ENCODE assay signal across 8 cellular contexts in the genomic region with DNA sequence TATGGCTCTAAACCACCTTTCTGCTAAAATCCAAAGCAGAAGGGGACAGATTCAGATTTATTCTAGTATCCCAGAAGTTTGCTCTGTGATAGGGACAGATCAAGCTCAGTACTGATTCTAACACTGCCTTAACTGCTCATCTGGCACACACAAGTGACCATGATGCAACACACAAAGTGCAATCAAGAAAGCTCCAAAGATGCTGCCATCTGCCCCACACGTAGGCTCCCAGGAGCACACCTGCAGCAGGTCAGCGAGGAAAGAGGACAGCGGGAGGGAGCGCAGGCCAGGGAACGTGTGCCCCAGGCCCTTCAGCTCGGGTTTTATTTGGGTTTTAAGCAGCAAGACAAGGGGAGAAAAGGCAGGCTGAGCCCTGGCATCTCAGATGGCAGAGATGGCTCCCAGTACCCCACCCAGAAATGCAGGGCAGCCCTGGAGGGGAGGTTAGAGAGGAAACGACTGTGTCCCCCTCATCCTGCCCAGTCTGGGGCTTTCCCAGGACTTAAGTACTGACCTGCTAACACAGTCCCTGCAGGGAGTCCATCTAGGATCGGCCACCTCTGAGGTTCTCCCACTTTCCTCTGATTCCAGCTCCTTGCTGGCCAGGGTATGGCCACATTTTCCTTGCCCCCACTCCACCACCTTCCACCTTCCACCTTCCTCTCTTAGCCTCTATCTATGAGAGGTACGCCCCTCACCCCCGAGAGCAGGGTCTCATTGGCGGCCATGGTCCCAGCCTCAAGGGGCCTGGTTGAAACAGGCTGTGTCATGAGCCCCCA. TPM values are rescaled to one million over a fixed set of nuclear protein-coding genes. Genes with fewer than 3 reads are reported as not detected.
A peak's percentile ranks its signal among the peaks of the same experiment; 100 is the strongest.
DNase-seq lines count a peak whose midpoint lies in the region; ATAC-seq and TF ChIP-seq lines count a peak whose summit lies in the region.

No MANE protein-coding gene starts in this region.

- H3K27me3 Mint-ChIP-seq in MCF 10A (ENCODE audit: insufficient read depth, unreplicated experiment) = no peaks in the 10 kb centered on the region
- H3K27me3 Mint-ChIP-seq in mesothelial cell of epicardium (ENCODE audit: low read depth) = no peaks in the 10 kb centered on the region

- peak overlapping the region; percentile 93 for H3K27ac Mint-ChIP-seq in MCF 10A (ENCODE audit: low read depth, unreplicated experiment)
- H3K27ac Mint-ChIP-seq in mesothelial cell of epicardium = peak overlapping the region; percentile 92

- DNase-seq in AG04450 (ENCODE audit: low read depth, low spot score) (no peak), MCF 10A (ENCODE audit: unreplicated experiment) (peak; percentile 55), mesothelial cell of epicardium (ENCODE audit: low spot score in 2 of 2, unreplicated experiment in 2 of 2) (no peak), NK-92 (lab: John Stamatoyannopoulos, UW; ENCODE audit: unreplicated experiment) (no peak), NCI-H2107 (lab: John Stamatoyannopoulos, UW) (no peak)

- peak; percentile 1 for ATAC-seq in HG02885 (IDR thresholded peaks at IDR 0.05; ENCODE audit: poor library complexity, unreplicated experiment)
- no peak for ATAC-seq in GM18870 (IDR thresholded peaks at IDR 0.05; ENCODE audit: unreplicated experiment)
- no peak for ATAC-seq in GM18505 (IDR thresholded peaks at IDR 0.05; ENCODE audit: unreplicated experiment)

- H3K4me1 Mint-ChIP-seq in MCF 10A (ENCODE audit: insufficient read depth, unreplicated experiment) (peaks cover 55% of the 10 kb centered on the region), mesothelial cell of epicardium (peaks cover 36% of the 10 kb centered on the region)

- H3K36me3 Mint-ChIP-seq in MCF 10A (ENCODE audit: insufficient read depth, unreplicated experiment) (peaks cover 37% of the 10 kb centered on the region), mesothelial cell of epicardium (peaks cover 6% of the 10 kb centered on the region)

- H3K9me3 ChIP-seq in AG04450 (ENCODE audit: control insufficient read depth, insufficient read depth, low read length) = no peaks in the 10 kb centered on the region; the same call in 1 of the 2 replicates

- no peak for TF ChIP-seq POLR2A in GM18505 (IDR thresholded peaks at IDR 0.05; ENCODE audit: borderline replicate concordance, extremely low read depth, insufficient read depth, insufficient read length)

- POLR2A ChIA-PET in AG04450 (lab: Yijun Ruan, JAX) (no interaction called here), MCF 10A (lab: Yijun Ruan, JAX) (interaction anchor here (0.6 to 5.3 kb wide), 28 partner anchors 10 to 1222 kb away, joined by 3 to 117 read pairs (median 6); a partner anchor contains a TSS)

- BruUV-seq in MCF 10A (replicated peaks; lab: Mats Ljungman, UMichigan) = no TSS peak

- TF ChIP-seq CTCF in AG04450 (IDR thresholded peaks at IDR 0.05; ENCODE audit: low read depth, low read length) (no peak), MCF 10A (IDR thresholded peaks at IDR 0.05; ENCODE audit: unreplicated experiment) (no peak), mesothelial cell of epicardium (IDR thresholded peaks at IDR 0.05; ENCODE audit: unreplicated experiment) (no peak)

- H3K27me3 ChIP-seq in AG04450 (ENCODE audit: control insufficient read depth, insufficient read depth, low read length) = no peaks in the 10 kb centered on the region

- intact Hi-C loops in MCF 10A (cut with micrococcal nuclease) = loop anchor here (5.0 kb wide), 1 partner anchor 193 kb away; no protein-coding TSS in a partner anchor

- CTCF ChIA-PET in AG04450 (lab: Charles Lee) = interaction anchor here (0.6 to 1.7 kb wide), 3 partner anchors 9 to 168 kb away, joined by 3 to 11 read pairs (median 3); no protein-coding TSS in a partner anchor
- CTCF ChIA-PET in MCF 10A (lab: Yijun Ruan, JAX) = interaction anchor here (0.6 to 3.2 kb wide), 15 partner anchors 7 to 237 kb away, joined by 3 to 30 read pairs (median 4); a partner anchor contains a TSS

- H3K4me3 Mint-ChIP-seq in MCF 10A (ENCODE audit: unreplicated experiment) = peak overlapping the region; percentile 95
- peak overlapping the region; percentile 90 for H3K4me3 Mint-ChIP-seq in mesothelial cell of epicardium

- H3K9me3 Mint-ChIP-seq in MCF 10A (ENCODE audit: unreplicated experiment) = no peaks in the 10 kb centered on the region
- no peaks in the 10 kb centered on the region for H3K9me3 Mint-ChIP-seq in mesothelial cell of epicardium

- H3K4me3 ChIP-seq in AG04450 (ENCODE audit: low read depth, low read length) = peak overlapping the region; percentile 91

- no peak overlapping the region for H3K27ac ChIP-seq in AG04450 (ENCODE audit: low read depth, low read length)

RNA-seq across cellular contexts. Expression of a gene that starts 1.2 kb away (rescaled TPM):
- 5.7 and 6.1 TPM in 2 replicates for polyA plus RNA-seq in AG04450 (2011; rRNA removed)
- 9.1 and 10.7 TPM in 2 replicates for polyA minus RNA-seq in AG04450 (2011; rRNA and poly(A)+ RNA removed)
- total RNA-seq in MCF 10A (2022) (56.5 and 60.3 TPM in 2 replicates), mesothelial cell of epicardium (39.7 to 40.4 TPM (median 40.2 TPM) in 3 replicates)

RNA-seq across cellular contexts. Expression of a gene that starts 11.3 kb away (rescaled TPM):
- 0.16 and 0.27 TPM in 2 replicates for polyA plus RNA-seq in AG04450 (2011; rRNA removed)
- polyA minus RNA-seq in AG04450 (2011; rRNA and poly(A)+ RNA removed) = 0.52 and 0.92 TPM in 2 replicates
- not detected in 2 replicates for total RNA-seq in MCF 10A (2022)
- total RNA-seq in mesothelial cell of epicardium = 28.2 to 30.6 TPM (median 28.8 TPM) in 3 replicates

Comparison
In these comparisons a context has a peak if more than half of its experiments do, and no peak if none do; other contexts are left out.
1. RNA of a gene that starts 11.3 kb away (total RNA-seq): 28.2 to 30.6 TPM in mesothelial cell of epicardium; not detected in MCF 10A; every median in the first group is over 10 times any median in the second.